Comparison of ENCODE assay signal across 1 cellular context in genomic region chr2:11967946-11968465, GRCh38.
TF ChIP-seq lines count a peak whose summit lies in the region.

No MANE protein-coding gene starts in this region.

TF ChIP-seq in H1, 55 proteins besides CTCF, POLR2A, EP300 and RAD21 (continued from another document):
- no peak for TF ChIP-seq E2F6 (IDR thresholded peaks at IDR 0.05)
- no peak for TF ChIP-seq CBX5 (IDR thresholded peaks at IDR 0.05; ENCODE audit: low read depth, low read length)
- no peak for TF ChIP-seq FOSL1 (IDR thresholded peaks at IDR 0.05; ENCODE audit: insufficient read depth, low read depth, low read length)
- TF ChIP-seq POLR2AphosphoS5 (IDR thresholded peaks at IDR 0.05; ENCODE audit: low read depth, low read length): no peak
- TF ChIP-seq CTBP2 (IDR thresholded peaks at IDR 0.05; ENCODE audit: borderline replicate concordance, insufficient read depth, insufficient read length, low read length): no peak
- TF ChIP-seq KDM5A (IDR thresholded peaks at IDR 0.05; ENCODE audit: low read length): no peak
- no peak for TF ChIP-seq TAF1 (IDR thresholded peaks at IDR 0.05; ENCODE audit: low read depth, low read length)
